Comparison of ENCODE assay signal across 22 cellular contexts in the genomic region with DNA sequence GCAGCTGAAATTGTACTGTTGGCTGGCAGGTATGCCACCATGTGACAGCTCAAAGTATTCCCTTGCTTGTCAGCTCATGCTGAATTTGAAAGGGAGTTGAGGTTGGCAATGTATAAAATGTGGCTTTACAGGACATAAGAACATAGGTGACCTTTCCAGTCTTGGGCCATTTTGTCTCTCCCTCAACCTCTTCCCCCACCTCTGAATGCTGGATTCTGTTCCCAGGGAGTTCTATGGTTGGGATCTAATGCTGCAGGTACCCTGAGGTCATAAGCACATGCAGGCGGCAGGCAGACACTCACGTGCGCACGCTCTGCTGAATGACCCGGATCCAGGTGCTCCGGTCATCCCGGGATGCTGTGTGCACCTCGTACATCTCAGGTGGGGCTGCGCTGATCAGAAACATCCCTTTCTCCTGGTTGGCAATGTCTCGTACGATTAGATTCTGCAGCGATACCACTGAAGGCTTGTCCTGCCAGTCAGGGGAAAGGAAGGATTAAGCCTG. TPM values are rescaled to one million over a fixed set of nuclear protein-coding genes. Genes with fewer than 3 reads are reported as not detected.
A peak's percentile ranks its signal among the peaks of the same experiment; 100 is the strongest.
DNase-seq lines count a peak whose midpoint lies in the region; ATAC-seq and TF ChIP-seq lines count a peak whose summit lies in the region.
"Had no signal": no experiment of that assay in that cellular context is flagged by ENCODE, and none has a peak within 500 bp of the region (broad histone marks: within the 10 kb centered on the region; RNA-seq: fewer than 3 reads in every experiment).

No MANE protein-coding gene starts in this region.

- H3K79me1 ChIP-seq in trophoblast cell (ENCODE audit: low read length) = no peaks in the 10 kb centered on the region

- H2AK5ac ChIP-seq in trophoblast cell (ENCODE audit: low read length) = no peak overlapping the region

- H3K27ac ChIP-seq in trophoblast cell (ENCODE audit: low read depth, low read length) (no peak overlapping the region), foreskin keratinocyte (no peak overlapping the region), OCI-LY7 (ENCODE audit: low read depth, low read length, poor library complexity, severe bottlenecking) (no peak overlapping the region)
- H3K27ac ChIP-seq: adrenal gland, C4-2B, thoracic aorta had no signal

- H2BK5ac ChIP-seq in trophoblast cell (ENCODE audit: low read depth, low read length, poor library complexity) = no peak overlapping the region

- no peak for ATAC-seq in foreskin keratinocyte
- ATAC-seq: heart right ventricle; natural killer cell treated with Interleukin-12 subunit alpha and Interleukin-12 subunit beta and Interleukin-15 and Interleukin-18, amount 100 ng/mL, for 72 hours; PC-3; sciatic nerve had no signal

- no peak overlapping the region for H4K12ac ChIP-seq in trophoblast cell (ENCODE audit: low read depth, low read length)

- WGBS in trophoblast cell (ENCODE audit: extremely low coverage, insufficient coverage, insufficient read length) = no CpG with 5 or more reads among the region's 12 CpGs

- H3K4me1 ChIP-seq in trophoblast cell (ENCODE audit: control insufficient read depth in 1 of 2, insufficient read depth in 2 of 2, low read length in 2 of 2) (no peaks in the 10 kb centered on the region), foreskin keratinocyte (peaks cover 17% of the 10 kb centered on the region), OCI-LY7 (ENCODE audit: insufficient read depth, low read length, poor library complexity, severe bottlenecking) (peaks cover 42% of the 10 kb centered on the region)

- peaks cover 54 to 70% of the 10 kb centered on the region in 2 experiments for H3K36me3 ChIP-seq in trophoblast cell (ENCODE audit: control insufficient read depth in 1 of 2, insufficient read depth in 2 of 2, low read length in 2 of 2)
- H3K36me3 ChIP-seq in OCI-LY7 (ENCODE audit: insufficient read depth, low read length) = peaks cover 97% of the 10 kb centered on the region

- H3K27ac Mint-ChIP-seq in activated naive CD4-positive, alpha-beta T cell treated with anti-CD3 and anti-CD28 coated beads for 36 hours = peak overlapping the region; percentile 47
- peak overlapping the region; percentile 26 for H3K27ac Mint-ChIP-seq in activated T-helper 1 cell treated with anti-CD3 and anti-CD28 coated beads, Interleukin-12 subunit alpha, Interleukin-12 subunit beta, Interleukin-2, Interleukin-4 antibody, amounts not matched to agents 30 ng/mL and 10 ng/mL and 1 ng/mL, durations not matched to agents 14 hours and 24 hours and 36 hours
- H3K27ac Mint-ChIP-seq: natural killer cell treated with Interleukin-12 subunit alpha and Interleukin-12 subunit beta and Interleukin-15 and Interleukin-18, amount 100 ng/mL, for 72 hours had no signal

- no peaks in the 10 kb centered on the region for H3K9me3 Mint-ChIP-seq in activated naive CD4-positive, alpha-beta T cell treated with anti-CD3 and anti-CD28 coated beads for 36 hours
- H3K9me3 Mint-ChIP-seq in activated T-helper 1 cell treated with anti-CD3 and anti-CD28 coated beads, Interleukin-12 subunit alpha, Interleukin-12 subunit beta, Interleukin-2, Interleukin-4 antibody, amounts not matched to agents 30 ng/mL and 10 ng/mL and 1 ng/mL, durations not matched to agents 14 hours and 24 hours and 36 hours = no peaks in the 10 kb centered on the region
- H3K9me3 Mint-ChIP-seq: dendritic cell treated with granulocyte-macrophage colony-stimulating factor and Interleukin-4, amounts not matched to agents 40 ng/mL and 50 ng/mL, for 4 days; natural killer cell treated with Interleukin-12 subunit alpha and Interleukin-12 subunit beta and Interleukin-15 and Interleukin-18, amount 100 ng/mL, for 72 hours had no signal

- no peak overlapping the region for H4K8ac ChIP-seq in trophoblast cell (ENCODE audit: low read depth, low read length)

- no peak overlapping the region for H4K91ac ChIP-seq in trophoblast cell (ENCODE audit: low read depth, low read length)

- POLR2A ChIA-PET in OCI-LY7 (lab: Charles Lee) = interaction anchor here (1.6 to 2.5 kb wide), 2 partner anchors 20 to 22 kb away, joined by 4 to 14 read pairs; a partner anchor contains a TSS

- no peak overlapping the region for H3K18ac ChIP-seq in trophoblast cell (ENCODE audit: low read length)

- no peak overlapping the region for H3K4ac ChIP-seq in trophoblast cell (ENCODE audit: low read depth, low read length)

- H3K79me2 ChIP-seq in trophoblast cell (ENCODE audit: control insufficient read depth, insufficient read depth, low read length, poor library complexity) = no peaks in the 10 kb centered on the region
- no peaks in the 10 kb centered on the region; the same call in 1 of the 2 replicates for H3K79me2 ChIP-seq in OCI-LY7 (ENCODE audit: insufficient read depth, low read depth, low read length)

- H3K9me2 ChIP-seq in OCI-LY7 (ENCODE audit: insufficient read depth, low read length) = no peaks in the 10 kb centered on the region

- no peak overlapping the region for H3K9ac ChIP-seq in trophoblast cell (ENCODE audit: low read length)

- H3K4me3 Mint-ChIP-seq in activated naive CD4-positive, alpha-beta T cell treated with anti-CD3 and anti-CD28 coated beads for 36 hours = no peak overlapping the region
- H3K4me3 Mint-ChIP-seq in activated T-helper 1 cell treated with anti-CD3 and anti-CD28 coated beads, Interleukin-12 subunit alpha, Interleukin-12 subunit beta, Interleukin-2, Interleukin-4 antibody, amounts not matched to agents 30 ng/mL and 10 ng/mL and 1 ng/mL, durations not matched to agents 14 hours and 24 hours and 36 hours = no peak overlapping the region
- H3K4me3 Mint-ChIP-seq: dendritic cell treated with granulocyte-macrophage colony-stimulating factor and Interleukin-4, amounts not matched to agents 40 ng/mL and 50 ng/mL, for 4 days; natural killer cell treated with Interleukin-12 subunit alpha and Interleukin-12 subunit beta and Interleukin-15 and Interleukin-18, amount 100 ng/mL, for 72 hours had no signal

- no peak overlapping the region for H2BK120ac ChIP-seq in trophoblast cell (ENCODE audit: insufficient read depth, low read length, poor library complexity)

- intact Hi-C loops in activated naive CD4-positive, alpha-beta T cell treated with anti-CD3 and anti-CD28 coated beads for 36 hours (cut with micrococcal nuclease) = no loop called here
- intact Hi-C loops in activated T-helper 1 cell treated with anti-CD3 and anti-CD28 coated beads, Interleukin-12 subunit alpha, Interleukin-12 subunit beta, Interleukin-2, Interleukin-4 antibody, amounts not matched to agents 30 ng/mL and 10 ng/mL and 1 ng/mL, durations not matched to agents 14 hours and 24 hours and 36 hours (cut with micrococcal nuclease) = no loop called here
- intact Hi-C loops in OCI-LY7 (cut with micrococcal nuclease; ENCODE audit: unreplicated experiment) = no loop called here

- no peak overlapping the region for H2AFZ ChIP-seq in trophoblast cell (ENCODE audit: insufficient read depth, low read length, poor library complexity)
- H2AFZ ChIP-seq in OCI-LY7 (ENCODE audit: low read length) = no peak overlapping the region

- H3K36me3 Mint-ChIP-seq in activated naive CD4-positive, alpha-beta T cell treated with anti-CD3 and anti-CD28 coated beads for 36 hours (ENCODE audit: low read depth) = peaks cover 49% of the 10 kb centered on the region
- H3K36me3 Mint-ChIP-seq in activated T-helper 1 cell treated with anti-CD3 and anti-CD28 coated beads, Interleukin-12 subunit alpha, Interleukin-12 subunit beta, Interleukin-2, Interleukin-4 antibody, amounts not matched to agents 30 ng/mL and 10 ng/mL and 1 ng/mL, durations not matched to agents 14 hours and 24 hours and 36 hours (ENCODE audit: low read depth) = peaks cover 47% of the 10 kb centered on the region

- H3K4me3 ChIP-seq in trophoblast cell (ENCODE audit: low read depth, low read length) = no peak overlapping the region
- H3K4me3 ChIP-seq in OCI-LY7 (ENCODE audit: low read depth, low read length, poor library complexity, severe bottlenecking) = no peak overlapping the region
- H3K4me3 ChIP-seq: adrenal gland, heart right ventricle, thoracic aorta had no signal

- H4K20me1 ChIP-seq in OCI-LY7 (ENCODE audit: insufficient read depth, low read length) = no peaks in the 10 kb centered on the region

- no peak for TF ChIP-seq CTCF in foreskin keratinocyte (conservative IDR thresholded peaks at IDR 0.05)
- TF ChIP-seq CTCF in OCI-LY7 (conservative IDR thresholded peaks at IDR 0.05; ENCODE audit: low read length) = no peak

- DNase-seq in activated naive CD4-positive, alpha-beta T cell treated with anti-CD3 and anti-CD28 coated beads for 36 hours = no peak
- no peak for DNase-seq in activated naive CD4-positive, alpha-beta T cell treated with Interleukin-2 at 50 U/mL for 16 hours
- DNase-seq in activated T-helper 1 cell treated with anti-CD3 and anti-CD28 coated beads, Interleukin-12 subunit alpha, Interleukin-12 subunit beta, Interleukin-2, Interleukin-4 antibody, amounts not matched to agents 30 ng/mL and 10 ng/mL and 1 ng/mL, durations not matched to agents 14 hours and 24 hours and 36 hours (ENCODE audit: low spot score) = no peak
- peak; percentile 92 to 93 for DNase-seq in trophoblast cell
- no peak for DNase-seq in foreskin keratinocyte
- DNase-seq in OCI-LY7 (ENCODE audit: low spot score) = no peak
- DNase-seq: activated T-cell treated with anti-CD3 and anti-CD28 coated beads, Interleukin-2, amount 50 U/mL, for 48 hours; adrenal gland; DMS 273 treated with DMSO at 0.1 percent for 48 hours; heart right ventricle; NCI-H1092 treated with DMSO at 0.1 percent for 48 hours; NCI-H2029 treated with DMSO at 0.1 percent for 48 hours; PC-3; SHP77 treated with DMSO at 0.1 percent for 48 hours; stimulated activated CD4-positive, alpha-beta T cell treated with anti-CD3 and anti-CD28 coated beads, Interleukin-15, amount 100 ng/mL, for 24 hours; T-helper 1 cell had no signal

- no peak overlapping the region for H3K14ac ChIP-seq in trophoblast cell (ENCODE audit: low read length)

- no peak overlapping the region for H3K23ac ChIP-seq in trophoblast cell (ENCODE audit: low read length)

- no peak overlapping the region for H2BK12ac ChIP-seq in trophoblast cell (ENCODE audit: low read length)

- H3K27me3 ChIP-seq in trophoblast cell (ENCODE audit: insufficient read depth, low read length) (no peaks in the 10 kb centered on the region), foreskin keratinocyte (no peaks in the 10 kb centered on the region)
- H3K27me3 ChIP-seq: adrenal gland, heart right ventricle had no signal

- no peaks in the 10 kb centered on the region for H3K9me3 ChIP-seq in trophoblast cell (ENCODE audit: insufficient read depth, low read depth, low read length)
- H3K9me3 ChIP-seq in OCI-LY7 (ENCODE audit: low read length) = no peaks in the 10 kb centered on the region
- H3K9me3 ChIP-seq: adrenal gland, heart right ventricle, thoracic aorta had no signal

- peaks cover under 1% of the 10 kb centered on the region for H3K4me1 Mint-ChIP-seq in activated naive CD4-positive, alpha-beta T cell treated with anti-CD3 and anti-CD28 coated beads for 36 hours (ENCODE audit: low read depth)
- peaks cover 8% of the 10 kb centered on the region for H3K4me1 Mint-ChIP-seq in activated T-helper 1 cell treated with anti-CD3 and anti-CD28 coated beads, Interleukin-12 subunit alpha, Interleukin-12 subunit beta, Interleukin-2, Interleukin-4 antibody, amounts not matched to agents 30 ng/mL and 10 ng/mL and 1 ng/mL, durations not matched to agents 14 hours and 24 hours and 36 hours (ENCODE audit: low read depth)

- H3K4me2 ChIP-seq in trophoblast cell (ENCODE audit: low read length) (no peak overlapping the region), OCI-LY7 (ENCODE audit: low read length) (no peak overlapping the region)

- no peaks in the 10 kb centered on the region for H3K27me3 Mint-ChIP-seq in activated naive CD4-positive, alpha-beta T cell treated with anti-CD3 and anti-CD28 coated beads for 36 hours (ENCODE audit: low read depth)
- no peaks in the 10 kb centered on the region for H3K27me3 Mint-ChIP-seq in activated T-helper 1 cell treated with anti-CD3 and anti-CD28 coated beads, Interleukin-12 subunit alpha, Interleukin-12 subunit beta, Interleukin-2, Interleukin-4 antibody, amounts not matched to agents 30 ng/mL and 10 ng/mL and 1 ng/mL, durations not matched to agents 14 hours and 24 hours and 36 hours (ENCODE audit: insufficient read depth)
- H3K27me3 Mint-ChIP-seq: dendritic cell treated with granulocyte-macrophage colony-stimulating factor and Interleukin-4, amounts not matched to agents 40 ng/mL and 50 ng/mL, for 4 days; natural killer cell treated with Interleukin-12 subunit alpha and Interleukin-12 subunit beta and Interleukin-15 and Interleukin-18, amount 100 ng/mL, for 72 hours had no signal

- BruUV-seq in OCI-LY7 (replicated peaks; lab: Mats Ljungman, UMichigan) = no TSS peak

- CTCF ChIA-PET in activated naive CD4-positive, alpha-beta T cell treated with anti-CD3 and anti-CD28 coated beads for 36 hours (lab: Charles Lee) = interaction anchor here (0.6 to 1.7 kb wide), 5 partner anchors 9 to 35 kb away, joined by 3 to 8 read pairs (median 3); no protein-coding TSS in a partner anchor
- CTCF ChIA-PET in OCI-LY7 (lab: Charles Lee; ENCODE audit: unreplicated experiment) = no interaction called here

RNA-seq across cellular contexts. Expression of a gene that starts 16.0 kb away (rescaled TPM):
- total RNA-seq in activated naive CD4-positive, alpha-beta T cell treated with anti-CD3 and anti-CD28 coated beads for 36 hours = under 1 TPM in 1 of 2 experiments, not detected in 1; 0.29 TPM
- 0.16 TPM in 1 of 2 replicates, not detected in the other for total RNA-seq in activated T-helper 1 cell treated with anti-CD3 and anti-CD28 coated beads, Interleukin-12 subunit alpha, Interleukin-12 subunit beta, Interleukin-2, Interleukin-4 antibody, amounts not matched to agents 30 ng/mL and 10 ng/mL and 1 ng/mL, durations not matched to agents 14 hours and 24 hours and 36 hours
- polyA plus RNA-seq in trophoblast cell (2013) = not detected in 2 replicates
- total RNA-seq in foreskin keratinocyte (not detected in 2 replicates), OCI-LY7 (2022) (0.34 TPM in 1 of 2 replicates, not detected in the other)
- not detected in 2 replicates for polyA plus RNA-seq in foreskin keratinocyte
- total RNA-seq in OCI-LY7 (2014; rRNA removed; shearing (Covaris generic)) = 3.0 TPM in 1 of 2 replicates, not detected in the other
- total RNA-seq: adrenal gland; bronchial epithelial cell; heart right ventricle; natural killer cell treated with Interleukin-12 subunit alpha and Interleukin-12 subunit beta and Interleukin-15 and Interleukin-18, amount 100 ng/mL, for 72 hours; PC-3; sciatic nerve; thoracic aorta had no signal
- polyA plus RNA-seq: adrenal gland had no signal

RNA-seq across cellular contexts. Expression of a gene that starts 20.9 kb away (rescaled TPM):
- total RNA-seq in activated naive CD4-positive, alpha-beta T cell treated with anti-CD3 and anti-CD28 coated beads for 36 hours = 100 to 1,000 TPM; 154 to 159 TPM
- total RNA-seq in activated T-helper 1 cell treated with anti-CD3 and anti-CD28 coated beads, Interleukin-12 subunit alpha, Interleukin-12 subunit beta, Interleukin-2, Interleukin-4 antibody, amounts not matched to agents 30 ng/mL and 10 ng/mL and 1 ng/mL, durations not matched to agents 14 hours and 24 hours and 36 hours = 221 and 222 TPM in 2 replicates
- polyA plus RNA-seq in trophoblast cell (2013) = 42.1 and 46.5 TPM in 2 replicates
- total RNA-seq in foreskin keratinocyte = 44.0 and 48.6 TPM in 2 replicates
- polyA plus RNA-seq in foreskin keratinocyte = 24.4 and 25.5 TPM in 2 replicates
- 78.8 and 106 TPM in 2 replicates for total RNA-seq in OCI-LY7 (2014; rRNA removed; shearing (Covaris generic))
- 133 and 139 TPM in 2 replicates for total RNA-seq in OCI-LY7 (2022)

RNA-seq across cellular contexts. Expression of a gene that starts 23.2 kb away (rescaled TPM):
- 10 to 100 TPM; 82.3 to 87.2 TPM for total RNA-seq in activated naive CD4-positive, alpha-beta T cell treated with anti-CD3 and anti-CD28 coated beads for 36 hours
- 80.1 and 81.8 TPM in 2 replicates for total RNA-seq in activated T-helper 1 cell treated with anti-CD3 and anti-CD28 coated beads, Interleukin-12 subunit alpha, Interleukin-12 subunit beta, Interleukin-2, Interleukin-4 antibody, amounts not matched to agents 30 ng/mL and 10 ng/mL and 1 ng/mL, durations not matched to agents 14 hours and 24 hours and 36 hours
- polyA plus RNA-seq in trophoblast cell (2013) = 38.9 and 40.5 TPM in 2 replicates
- total RNA-seq in foreskin keratinocyte (22.7 and 27.9 TPM in 2 replicates), OCI-LY7 (2022) (121 and 127 TPM in 2 replicates)
- polyA plus RNA-seq in foreskin keratinocyte = 9.0 and 12.1 TPM in 2 replicates
- total RNA-seq in OCI-LY7 (2014; rRNA removed; shearing (Covaris generic)) = 84.6 and 88.9 TPM in 2 replicates

RNA-seq across cellular contexts. Expression of a gene that starts 46.3 kb away (rescaled TPM):
- total RNA-seq in activated naive CD4-positive, alpha-beta T cell treated with anti-CD3 and anti-CD28 coated beads for 36 hours = 10 to 100 TPM; 17.1 to 21.3 TPM
- total RNA-seq in activated T-helper 1 cell treated with anti-CD3 and anti-CD28 coated beads, Interleukin-12 subunit alpha, Interleukin-12 subunit beta, Interleukin-2, Interleukin-4 antibody, amounts not matched to agents 30 ng/mL and 10 ng/mL and 1 ng/mL, durations not matched to agents 14 hours and 24 hours and 36 hours = 20.2 and 22.3 TPM in 2 replicates
- 47.7 and 49.1 TPM in 2 replicates for polyA plus RNA-seq in trophoblast cell (2013)
- 17.7 and 21.9 TPM in 2 replicates for total RNA-seq in foreskin keratinocyte
- polyA plus RNA-seq in foreskin keratinocyte = 13.7 and 14.1 TPM in 2 replicates
- 15.9 and 17.2 TPM in 2 replicates for total RNA-seq in OCI-LY7 (2014; rRNA removed; shearing (Covaris generic))
- 20.8 and 21.0 TPM in 2 replicates for total RNA-seq in OCI-LY7 (2022)

Comparison
In these comparisons a context has a peak if more than half of its experiments do, and no peak if none do; other contexts are left out.
1. DNase-seq: peak in trophoblast cell (2 of 2); none in activated naive CD4-positive, alpha-beta T cell treated with anti-CD3 and anti-CD28 coated beads for 36 hours (single experiment), activated naive CD4-positive, alpha-beta T cell treated with Interleukin-2 at 50 U/mL for 16 hours (single experiment), activated T-helper 1 cell treated with anti-CD3 and anti-CD28 coated beads, Interleukin-12 subunit alpha, Interleukin-12 subunit beta, Interleukin-2, Interleukin-4 antibody, amounts not matched to agents 30 ng/mL and 10 ng/mL and 1 ng/mL, durations not matched to agents 14 hours and 24 hours and 36 hours (single experiment), foreskin keratinocyte (0 of 2) and OCI-LY7 (single experiment).